In the genomic region with DNA sequence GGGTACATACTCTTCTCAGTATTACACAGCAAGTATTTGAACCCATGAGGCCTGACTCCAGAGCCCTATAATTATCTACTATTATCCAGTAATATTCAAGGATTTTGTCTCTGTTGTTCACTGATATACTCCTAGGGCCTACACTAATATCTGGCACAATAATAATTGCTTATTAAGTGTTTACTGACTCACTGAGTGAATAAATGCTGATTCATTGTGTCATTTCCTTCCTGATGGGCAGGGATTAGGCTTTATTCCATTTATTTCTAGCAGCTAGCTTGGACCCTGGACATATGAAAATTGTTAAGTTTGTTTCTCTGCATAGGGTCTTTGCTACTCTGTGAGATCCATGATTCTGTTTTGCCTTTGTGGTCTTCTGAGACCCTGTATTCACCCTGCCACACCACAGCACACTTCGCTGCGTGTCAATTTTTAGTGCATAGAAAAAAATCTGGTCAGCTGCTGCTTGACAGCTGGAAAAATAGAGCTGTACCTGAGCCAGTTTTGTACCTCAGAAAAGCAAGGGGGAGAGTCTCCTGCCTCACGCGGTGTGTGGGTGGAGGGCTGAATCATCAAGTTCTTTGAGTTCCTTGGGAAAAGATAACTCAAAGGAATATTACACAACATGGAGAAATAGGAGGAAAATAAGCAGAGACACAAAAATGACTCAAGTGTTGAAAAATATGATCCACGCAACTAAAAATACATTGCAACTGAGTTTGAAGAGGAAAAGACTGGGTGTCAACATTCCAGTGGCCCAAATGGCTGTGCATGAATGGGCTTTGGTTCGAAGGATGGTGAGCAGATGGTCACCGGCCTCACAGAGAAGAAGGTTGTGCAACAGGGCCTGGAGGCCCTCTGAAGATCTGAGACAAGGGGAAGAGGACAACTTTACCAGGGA, we compare ENCODE assay signal across 11 cellular contexts. TPM values are rescaled to one million over a fixed set of nuclear protein-coding genes. Genes with fewer than 3 reads are reported as not detected.
DNase-seq lines count a peak whose midpoint lies in the region; ATAC-seq, FAIRE-seq and TF ChIP-seq lines count a peak whose summit lies in the region.
"Had no signal": no experiment of that assay in that cellular context is flagged by ENCODE, and none has a peak within 500 bp of the region (broad histone marks: within the 10 kb centered on the region; RNA-seq: fewer than 3 reads in every experiment).

No MANE protein-coding gene starts in this region.

- H3K9ac ChIP-seq in astrocyte (ENCODE audit: low read length) (peak overlapping the region; percentile 57), skeletal muscle tissue (ENCODE audit: low read depth in 1 of 3, low read length in 3 of 3) (no peak overlapping the region)

- intact Hi-C loops in heart left ventricle (cut with DNase I): no loop called here

- no peak overlapping the region for H3K27ac Mint-ChIP-seq in GM23338
- peak overlapping the region; percentile 30 for H3K27ac Mint-ChIP-seq in astrocyte (ENCODE audit: unreplicated experiment)

- H3K9me2 ChIP-seq in GM23338 (ENCODE audit: insufficient read depth): no peaks in the 10 kb centered on the region

- no peaks in the 10 kb centered on the region for H3K36me3 ChIP-seq in GM23338 (ENCODE audit: insufficient read depth)
- H3K36me3 ChIP-seq in astrocyte (ENCODE audit: insufficient read depth, low read length): no peaks in the 10 kb centered on the region
- no peaks in the 10 kb centered on the region for H3K36me3 ChIP-seq in heart left ventricle
- H3K36me3 ChIP-seq in skeletal muscle tissue (ENCODE audit: control insufficient read depth in 3 of 3, insufficient read depth in 3 of 3, low read length in 3 of 3): no peaks in the 10 kb centered on the region

- H3K27ac ChIP-seq in GM23338 (ENCODE audit: low read depth) (no peak overlapping the region), astrocyte (ENCODE audit: low read depth, low read length) (peak overlapping the region; percentile 78), heart left ventricle (peak overlapping the region in 9 of 12 donors; percentile 4 to 68 (median 41)), skeletal muscle tissue (ENCODE audit: low read depth, low read length) (peak overlapping the region; percentile 27)

- no peak overlapping the region for H3K4me2 ChIP-seq in GM23338
- peak overlapping the region; percentile 68 for H3K4me2 ChIP-seq in astrocyte (ENCODE audit: low read length)

- H3K27me3 ChIP-seq in GM23338 (ENCODE audit: insufficient read depth): no peaks in the 10 kb centered on the region
- no peaks in the 10 kb centered on the region for H3K27me3 ChIP-seq in astrocyte (ENCODE audit: insufficient read depth, low read length)
- H3K27me3 ChIP-seq in heart left ventricle: no peaks in the 10 kb centered on the region
- H3K27me3 ChIP-seq in skeletal muscle tissue (ENCODE audit: control insufficient read depth in 3 of 3, insufficient read depth in 3 of 3, low read length in 3 of 3): no peaks in the 10 kb centered on the region

- H3K27me3 Mint-ChIP-seq in GM23338 (ENCODE audit: insufficient read depth, low read depth, poor library complexity): no peaks in the 10 kb centered on the region
- H3K27me3 Mint-ChIP-seq in astrocyte (ENCODE audit: low read depth, unreplicated experiment): no peaks in the 10 kb centered on the region
- H3K27me3 Mint-ChIP-seq: brain had no signal

- TF ChIP-seq CTCF in GM23338 (conservative IDR thresholded peaks at IDR 0.05; ENCODE audit: low read depth in 2 of 2) (no peak), astrocyte (IDR thresholded peaks at IDR 0.05; ENCODE audit: insufficient read depth, low read depth, low read length) (no peak), heart left ventricle (IDR thresholded peaks at IDR 0.05) (no peak)

- H3K79me2 ChIP-seq in GM23338 (replicated peaks; ENCODE audit: insufficient read depth) (no peaks in the 10 kb centered on the region), astrocyte (ENCODE audit: insufficient read depth, low read length) (no peaks in the 10 kb centered on the region)

- 34 to 60% (median 46%) methylated on average over 7 of the region's 7 CpGs for WGBS in heart left ventricle, 4 donors

- no peak for TF ChIP-seq POLR2A in heart left ventricle (IDR thresholded peaks at IDR 0.05)

- H3K9me3 Mint-ChIP-seq in GM23338 (no peaks in the 10 kb centered on the region), astrocyte (ENCODE audit: unreplicated experiment) (peaks cover 1% of the 10 kb centered on the region)

- H3K4me1 ChIP-seq in GM23338 (ENCODE audit: insufficient read depth) (no peaks in the 10 kb centered on the region), astrocyte (ENCODE audit: insufficient read depth, low read length) (peaks cover 25% of the 10 kb centered on the region), heart left ventricle (peaks cover 0 to 29% (median 15%) of the 10 kb centered on the region in 12 donors), skeletal muscle tissue (ENCODE audit: control insufficient read depth in 3 of 3, insufficient read depth in 3 of 3, low read length in 3 of 3) (peaks cover 0 to 5% (median 0%) of the 10 kb centered on the region in 3 donors)

- H3K9me3 ChIP-seq in astrocyte (ENCODE audit: insufficient read depth, low read depth, low read length) (no peaks in the 10 kb centered on the region), heart left ventricle (no peaks in the 10 kb centered on the region), skeletal muscle tissue (ENCODE audit: control insufficient read depth in 3 of 3, low read length in 3 of 3) (no peaks in the 10 kb centered on the region)

- H3K36me3 Mint-ChIP-seq in GM23338 (ENCODE audit: low read depth): no peaks in the 10 kb centered on the region
- no peaks in the 10 kb centered on the region for H3K36me3 Mint-ChIP-seq in astrocyte (ENCODE audit: low read depth, unreplicated experiment)
- H3K36me3 Mint-ChIP-seq: brain had no signal

- ATAC-seq in GM23338 (no peak), heart left ventricle (peak; percentile 54 to 91 (median 88)), HG02840 (IDR thresholded peaks at IDR 0.05; ENCODE audit: low FRiP score, unreplicated experiment) (no peak)

- no peak for DNase-seq in GM23338 (ENCODE audit: low spot score)
- DNase-seq in astrocyte (ENCODE audit: low read depth): peak; percentile 97
- peak; percentile 37 to 84 (median 62) for DNase-seq in heart left ventricle
- DNase-seq in NCI-H1694 treated with DMSO at 0.1 percent for 48 hours (lab: John Stamatoyannopoulos, UW): no peak
- no peak for DNase-seq in mesenteric fat pad (ENCODE audit: low spot score)
- no peak for DNase-seq in activated CD8-positive, alpha-beta memory T cell treated with anti-CD3 and anti-CD28 coated beads, Interleukin-2, amount 50 U/mL, for 48 hours
- DNase-seq: NCI-H774 had no signal

- H3K4me3 ChIP-seq in GM23338 (no peak overlapping the region), astrocyte (ENCODE audit: insufficient read depth, low read depth, low read length) (no peak overlapping the region), heart left ventricle (no peak overlapping the region), skeletal muscle tissue (ENCODE audit: low read length in 3 of 3) (no peak overlapping the region)

- H3K4me1 Mint-ChIP-seq in GM23338: no peaks in the 10 kb centered on the region
- peaks cover 30% of the 10 kb centered on the region for H3K4me1 Mint-ChIP-seq in astrocyte (ENCODE audit: low read depth, unreplicated experiment)

- H3F3A ChIP-seq in GM23338 (replicated peaks; ENCODE audit: low read depth): no peaks in the 10 kb centered on the region

- H2AFZ ChIP-seq in GM23338 (peak overlapping the region; percentile 32; the same call in 1 of the 2 replicates), astrocyte (ENCODE audit: low read depth, low read length) (no peak overlapping the region)

- no peak overlapping the region for H3K4me3 Mint-ChIP-seq in GM23338
- no peak overlapping the region for H3K4me3 Mint-ChIP-seq in astrocyte (ENCODE audit: unreplicated experiment)
- H3K4me3 Mint-ChIP-seq: brain had no signal

- H4K20me1 ChIP-seq in GM23338 (replicated peaks; ENCODE audit: insufficient read depth): no peaks in the 10 kb centered on the region
- no peaks in the 10 kb centered on the region for H4K20me1 ChIP-seq in astrocyte (ENCODE audit: insufficient read depth, low read length)

- peak; percentile 76 for FAIRE-seq in astrocyte (lab: Jason Lieb, UNC)

TF ChIP-seq in GM23338, 12 proteins besides CTCF, POLR2A, EP300 and RAD21 (continues in another document):
- no peak for TF ChIP-seq POLR2AphosphoS5 (IDR thresholded peaks at IDR 0.05; ENCODE audit: low read depth)

RNA-seq across cellular contexts. Expression of a gene that starts 18.9 kb away (rescaled TPM):
- 2.8 and 4.1 TPM in 2 replicates for total RNA-seq in GM23338 (2014; rRNA removed; shearing (Covaris generic))
- polyA plus RNA-seq in GM23338 (2016; fragmentation: Nextera tagmentation; extraction: Ambion mirVana): 1.0 and 1.5 TPM in 2 replicates
- 5.3 and 6.7 TPM in 2 replicates for total RNA-seq in astrocyte
- 10 to 100 TPM in 3 of 9 donors, 1 to 10 TPM in 6; 5.6 to 16.1 (median 8.6) TPM for total RNA-seq in heart left ventricle
- 1 to 10 TPM; 3.4 TPM for polyA plus RNA-seq in heart left ventricle
- 24.0 TPM for total RNA-seq in skeletal muscle tissue
- 6.9 TPM for total RNA-seq in mesenteric fat pad

RNA-seq across cellular contexts. Expression of a gene that starts 59.1 kb away (rescaled TPM):
- not detected in 2 replicates for total RNA-seq in GM23338 (2014; rRNA removed; shearing (Covaris generic))
- polyA plus RNA-seq in GM23338 (2016; fragmentation: Nextera tagmentation; extraction: Ambion mirVana) (not detected in 2 replicates), heart left ventricle (not detected)
- total RNA-seq in astrocyte (not detected in 2 replicates), heart left ventricle (not detected), skeletal muscle tissue (5.2 TPM), mesenteric fat pad (not detected)
- total RNA-seq: liver had no signal
- polyA plus RNA-seq: liver had no signal

Comparison
In these comparisons a context has a peak if more than half of its experiments do, and no peak if none do; other contexts are left out.
1. ATAC-seq: peak in heart left ventricle (4 of 4); none in GM23338 (single experiment) and HG02840 (single experiment).
2. DNase-seq: peak in astrocyte (single experiment) and heart left ventricle (5 of 5); none in GM23338 (single experiment), NCI-H1694 treated with DMSO at 0.1 percent for 48 hours (single experiment), mesenteric fat pad (single experiment) and activated CD8-positive, alpha-beta memory T cell treated with anti-CD3 and anti-CD28 coated beads, Interleukin-2, amount 50 U/mL, for 48 hours (single experiment).